ENCODE assay signal across 8 cellular contexts in genomic region chr15:42576776-42577175, GRCh38. TPM values are rescaled to one million over a fixed set of nuclear protein-coding genes. Genes with fewer than 3 reads are reported as not detected.
A peak's percentile ranks its signal among the peaks of the same experiment; 100 is the strongest.
DNase-seq lines count a peak whose midpoint lies in the region; ATAC-seq and TF ChIP-seq lines count a peak whose summit lies in the region.

No MANE protein-coding gene starts in this region.

- peaks cover 33% of the 10 kb centered on the region for H3K27me3 Mint-ChIP-seq in T-helper 1 cell treated with Interleukin-12 subunit alpha and Interleukin-12 subunit beta and Interleukin-4 antibody, amounts not matched to agents 30 μg/mL and 1 μg/mL, for 36 hours (ENCODE audit: low read depth)

- BruUV-seq in Panc1 (replicated peaks; lab: Mats Ljungman, UMichigan) = TSS peak; percentile 81

- no peak for ATAC-seq in Panc1

- H3K4me3 Mint-ChIP-seq in T-helper 1 cell treated with Interleukin-12 subunit alpha and Interleukin-12 subunit beta and Interleukin-4 antibody, amounts not matched to agents 30 μg/mL and 1 μg/mL, for 36 hours = peak overlapping the region; percentile 88

- peaks cover 6% of the 10 kb centered on the region for H3K36me3 Mint-ChIP-seq in T-helper 1 cell treated with Interleukin-12 subunit alpha and Interleukin-12 subunit beta and Interleukin-4 antibody, amounts not matched to agents 30 μg/mL and 1 μg/mL, for 36 hours (ENCODE audit: low read depth)

- H3K4me1 ChIP-seq in Panc1 (ENCODE audit: control insufficient read depth, insufficient read depth, low read length) (peaks cover 19% of the 10 kb centered on the region), esophagus squamous epithelium (peaks cover 5 to 68% (median 14%) of the 10 kb centered on the region in 3 donors), spleen (peaks cover 10 to 53% (median 40%) of the 10 kb centered on the region in 6 donors)

- peaks cover 35% of the 10 kb centered on the region for H3K4me1 Mint-ChIP-seq in T-helper 1 cell treated with Interleukin-12 subunit alpha and Interleukin-12 subunit beta and Interleukin-4 antibody, amounts not matched to agents 30 μg/mL and 1 μg/mL, for 36 hours (ENCODE audit: low read depth)

- H3K9me3 Mint-ChIP-seq in T-helper 1 cell treated with Interleukin-12 subunit alpha and Interleukin-12 subunit beta and Interleukin-4 antibody, amounts not matched to agents 30 μg/mL and 1 μg/mL, for 36 hours = no peaks in the 10 kb centered on the region

- H3K36me3 ChIP-seq in Panc1 (ENCODE audit: control insufficient read depth, insufficient read depth, low read length) = no peaks in the 10 kb centered on the region
- no peaks in the 10 kb centered on the region for H3K36me3 ChIP-seq in esophagus squamous epithelium
- no peaks in the 10 kb centered on the region for H3K36me3 ChIP-seq in spleen

- POLR2A ChIA-PET in Panc1 (lab: Charles Lee) = no interaction called here

- no peaks in the 10 kb centered on the region for H3K9me3 ChIP-seq in Panc1 (ENCODE audit: control insufficient read depth, insufficient read depth, low read depth, low read length)
- H3K9me3 ChIP-seq in esophagus squamous epithelium = no peaks in the 10 kb centered on the region
- no peaks in the 10 kb centered on the region for H3K9me3 ChIP-seq in spleen

- WGBS in esophagus squamous epithelium, 2 donors = 77 to 81% methylated on average over 1 of the region's 1 CpG
- 67 to 87% (median 69%) methylated on average over 1 of the region's 1 CpG for WGBS in spleen, 5 donors

- in situ Hi-C loops in Panc1 (cut with HindIII; ENCODE audit: low pct_unique_long_range_greater_than_20kb, low sequenced_read_pairs) = no loop called here

- no peaks in the 10 kb centered on the region for H3K27me3 ChIP-seq in Panc1 (ENCODE audit: control insufficient read depth, insufficient read depth, low read length)
- H3K27me3 ChIP-seq in esophagus squamous epithelium = peaks cover 0 to 29% (median 0%) of the 10 kb centered on the region in 4 donors
- peaks cover 0 to 18% (median 0%) of the 10 kb centered on the region in 7 donors for H3K27me3 ChIP-seq in spleen (replicated peaks in 1 of 7)

- no peak for DNase-seq in T-helper 1 cell
- no peak for DNase-seq in Panc1 (ENCODE audit: low read depth, low spot score)
- no peak for DNase-seq in esophagus squamous epithelium (lab: John Stamatoyannopoulos, UW)
- no peak for DNase-seq in spleen
- DNase-seq in NCI-H2227 (lab: John Stamatoyannopoulos, UW; ENCODE audit: unreplicated experiment) = no peak
- no peak for DNase-seq in foreskin melanocyte
- DNase-seq in stimulated activated CD8-positive, alpha-beta memory T cell treated with anti-CD3 and anti-CD28 coated beads, Interleukin-4, amount 100 ng/mL, for 48 hours = no peak

- no peak overlapping the region for H3K27ac ChIP-seq in Panc1 (ENCODE audit: low read length)
- H3K27ac ChIP-seq in esophagus squamous epithelium = peak overlapping the region in 3 of 4 donors; percentile 93 to 95 (median 94)
- H3K27ac ChIP-seq in spleen = no peak overlapping the region

- TF ChIP-seq CTCF in Panc1 (IDR thresholded peaks at IDR 0.05) (no peak), esophagus squamous epithelium (IDR thresholded peaks at IDR 0.05) (no peak), spleen (IDR thresholded peaks at IDR 0.05 in 8 of 11, conservative IDR thresholded peaks at IDR 0.05 in 3 of 11) (no peak)

- no peak for TF ChIP-seq POLR2A in esophagus squamous epithelium (IDR thresholded peaks at IDR 0.05)
- no peak for TF ChIP-seq POLR2A in spleen (IDR thresholded peaks at IDR 0.05)

- CTCF ChIA-PET in Panc1 (lab: Charles Lee) = no interaction called here

- H3K4me3 ChIP-seq in Panc1 (ENCODE audit: low read depth in 2 of 2, low read length in 2 of 2) (peak overlapping the region; percentile 81 to 90; a peak in 3 of 4 replicates), esophagus squamous epithelium (peak overlapping the region in 3 of 4 donors; percentile 77 to 84 (median 80)), spleen (peak overlapping the region in 5 of 8 donors; percentile 74 to 96 (median 85))

- no peak overlapping the region for H3K27ac Mint-ChIP-seq in T-helper 1 cell treated with Interleukin-12 subunit alpha and Interleukin-12 subunit beta and Interleukin-4 antibody, amounts not matched to agents 30 μg/mL and 1 μg/mL, for 36 hours

- intact Hi-C loops in Panc1 (cut with micrococcal nuclease; ENCODE audit: unreplicated experiment) = no loop called here
- intact Hi-C loops in esophagus squamous epithelium (cut with DNase I) = no loop called here
- intact Hi-C loops in spleen (cut with DNase I; ENCODE audit: low total_unique reads) = no loop called here

RNA-seq across cellular contexts. Expression of gene STARD9, which starts 1.4 kb away (rescaled TPM):
- total RNA-seq in Panc1 (2021; ENCODE audit: unreplicated experiment) (13.4 TPM), esophagus squamous epithelium (10 to 100 TPM in 1 of 4 donors, 1 to 10 TPM in 3; 1.4 to 14.5 (median 2.3) TPM), spleen (10 to 100 TPM; 14.2 to 30.8 (median 23.6) TPM)
- polyA plus RNA-seq in Panc1 (2012; ENCODE audit: insufficient read length) = 7.2 TPM
- 1 to 10 TPM in 2 of 3 donors, under 1 TPM in 1; 0.97 to 4.4 (median 2.8) TPM for polyA plus RNA-seq in spleen

RNA-seq across cellular contexts. Expression of gene HAUS2, which starts 28.1 kb away (rescaled TPM):
- total RNA-seq in Panc1 (2021; ENCODE audit: unreplicated experiment) (42.4 TPM), esophagus squamous epithelium (10 to 100 TPM in 3 of 4 donors, 1 to 10 TPM in 1; 6.6 to 28.5 (median 16.7) TPM), spleen (10 to 100 TPM; 15.3 to 33.7 (median 19.9) TPM)
- 12.1 TPM for polyA plus RNA-seq in Panc1 (2012; ENCODE audit: insufficient read length)
- 10 to 100 TPM in 1 of 3 donors, 1 to 10 TPM in 2; 6.7 to 13.7 (median 8.7) TPM for polyA plus RNA-seq in spleen

RNA-seq across cellular contexts. Expression of gene LRRC57, which starts 28.2 kb away (rescaled TPM):
- total RNA-seq in Panc1 (2021; ENCODE audit: unreplicated experiment) (39.2 TPM), esophagus squamous epithelium (10 to 100 TPM; 10.5 to 13.0 (median 11.7) TPM), spleen (10 to 100 TPM; 11.5 to 21.4 (median 17.9) TPM)
- polyA plus RNA-seq in Panc1 (2012; ENCODE audit: insufficient read length) = 13.2 TPM
- 1 to 10 TPM; 3.9 to 7.8 (median 5.9) TPM for polyA plus RNA-seq in spleen

Comparison
In these comparisons a context has a peak if more than half of its experiments do, and no peak if none do; other contexts are left out.
1. H3K27ac ChIP-seq: peak in esophagus squamous epithelium (3 of 4); none in Panc1 (single experiment) and spleen (0 of 8).
2. Peak in every context shown above with its lines, with median percentiles within 50 percentile points of each other: H3K4me3 ChIP-seq.